1 cellular context compared by ENCODE assay signal in genomic region chr17:55295411-55296170, GRCh38.
TF ChIP-seq lines count a peak whose summit lies in the region.

No MANE protein-coding gene starts in this region.

TF ChIP-seq in HepG2, 621 proteins besides CTCF, POLR2A, EP300 and RAD21 (continued from another document and continues in another):
- peak; percentile 18; the same call in 1 of the 2 replicates for TF ChIP-seq FOXP4 (CRISPR knock-in tag; IDR thresholded peaks at IDR 0.05)
- peak; percentile 12; the same call in 1 of the 2 replicates for TF ChIP-seq STAT6 (CRISPR knock-in tag; IDR thresholded peaks at IDR 0.05; ENCODE audit: borderline replicate concordance)
- no peak for TF ChIP-seq MYNN (CRISPR knock-in tag; IDR thresholded peaks at IDR 0.05; ENCODE audit: low read depth)
- no peak for TF ChIP-seq NR0B2 (CRISPR knock-in tag; IDR thresholded peaks at IDR 0.05)
- no peak for TF ChIP-seq ZBTB37 (CRISPR knock-in tag; IDR thresholded peaks at IDR 0.05)
- TF ChIP-seq ZFP91 (CRISPR knock-in tag; IDR thresholded peaks at IDR 0.05; ENCODE audit: borderline replicate concordance): peak; percentile 46; the same call in 1 of the 2 replicates
- TF ChIP-seq ZNF614 (CRISPR knock-in tag; IDR thresholded peaks at IDR 0.05; ENCODE audit: borderline replicate concordance): 0 out of 2 replicates have a peak, but pooled peaks have one; percentile 14
- TF ChIP-seq SKIL (CRISPR knock-in tag; IDR thresholded peaks at IDR 0.05; ENCODE audit: borderline replicate concordance): 0 out of 2 replicates have a peak, but pooled peaks have one; percentile 15
- peak; percentile 4; the same call in 1 of the 2 replicates for TF ChIP-seq CHD4 (IDR thresholded peaks at IDR 0.05; ENCODE audit: borderline replicate concordance, low read length)
- peak; percentile 44; the same call in 1 of the 2 replicates for TF ChIP-seq SP2 (CRISPR knock-in tag; IDR thresholded peaks at IDR 0.05)
- TF ChIP-seq RFXANK (CRISPR knock-in tag; IDR thresholded peaks at IDR 0.05): 0 out of 2 replicates have a peak, but pooled peaks have one; percentile 47
- 0 out of 2 replicates have a peak, but pooled peaks have one; percentile 64 for TF ChIP-seq RFXAP (CRISPR knock-in tag; IDR thresholded peaks at IDR 0.05; ENCODE audit: borderline replicate concordance)
- peak; percentile 34 for TF ChIP-seq HNRNPH1 (optimal IDR thresholded peaks at IDR 0.05; ENCODE audit: low read depth, low read length)
- 0 out of 2 replicates have a peak, but pooled peaks have one; percentile 79 for TF ChIP-seq ZBTB4 (CRISPR knock-in tag; IDR thresholded peaks at IDR 0.05; ENCODE audit: borderline replicate concordance)
- TF ChIP-seq SOX13 (IDR thresholded peaks at IDR 0.05): peak; percentile 15; the same call in 1 of the 2 replicates
- TF ChIP-seq SOX13 (CRISPR knock-in tag; conservative IDR thresholded peaks at IDR 0.05 in 1 of 2, IDR thresholded peaks at IDR 0.05 in 1 of 2): peak in 1 of 2 experiments; percentile 54; a peak in 2 of 4 replicates
- 0 out of 2 replicates have a peak, but pooled peaks have one; percentile 80 for TF ChIP-seq ZBTB44 (CRISPR knock-in tag; IDR thresholded peaks at IDR 0.05)
- peak; percentile 72; the same call in 1 of the 2 replicates for TF ChIP-seq ZNF512B (CRISPR knock-in tag; IDR thresholded peaks at IDR 0.05; ENCODE audit: borderline replicate concordance)
- no peak for TF ChIP-seq FOXP1 (IDR thresholded peaks at IDR 0.05)
- TF ChIP-seq FOXP1 (CRISPR knock-in tag; IDR thresholded peaks at IDR 0.05): 0 out of 2 replicates have a peak, but pooled peaks have one; percentile 32
- no peak for TF ChIP-seq MYPOP (CRISPR knock-in tag; IDR thresholded peaks at IDR 0.05)
- TF ChIP-seq ZSCAN21 (CRISPR knock-in tag; IDR thresholded peaks at IDR 0.05; ENCODE audit: borderline replicate concordance): 0 out of 2 replicates have a peak, but pooled peaks have one; percentile 44
- TF ChIP-seq ELF4 (CRISPR knock-in tag; IDR thresholded peaks at IDR 0.05; ENCODE audit: borderline replicate concordance): no peak
- no peak for TF ChIP-seq CEBPZ (IDR thresholded peaks at IDR 0.05; ENCODE audit: low read length)
- 0 out of 2 replicates have a peak, but pooled peaks have one; percentile 38 for TF ChIP-seq IRF2 (CRISPR knock-in tag; IDR thresholded peaks at IDR 0.05)
- 0 out of 2 replicates have a peak, but pooled peaks have one; percentile 41 for TF ChIP-seq KDM4B (CRISPR knock-in tag; IDR thresholded peaks at IDR 0.05)
